ENCODE assay signal across 1 cellular context in the genomic region with DNA sequence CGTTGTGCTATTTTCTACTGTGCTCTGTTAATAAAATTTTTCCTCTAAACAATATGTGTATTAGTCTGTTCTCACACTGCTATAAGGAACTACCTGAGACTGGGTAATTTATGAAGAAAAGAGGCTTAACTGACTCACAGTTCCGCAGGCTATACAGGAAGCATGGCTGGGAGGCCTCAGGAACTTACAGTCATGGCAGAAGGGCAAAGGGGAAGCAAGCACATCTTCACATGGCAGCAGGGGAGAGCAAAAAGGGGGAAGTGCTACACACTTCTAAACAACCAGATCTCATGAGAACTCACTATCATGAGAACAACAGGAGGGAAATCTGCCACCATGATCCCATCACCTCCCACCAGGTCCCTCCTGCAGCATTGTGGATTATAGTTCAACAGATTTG. TPM values are rescaled to one million over a fixed set of nuclear protein-coding genes. Genes with fewer than 3 reads are reported as not detected.
"Had no signal": no experiment of that assay in that cellular context is flagged by ENCODE, and none has a peak within 500 bp of the region (broad histone marks: within the 10 kb centered on the region; RNA-seq: fewer than 3 reads in every experiment).

No MANE protein-coding gene starts in this region.

RNA-seq across cellular contexts. Expression of a gene that starts 30.4 kb away (rescaled TPM):
- total RNA-seq: HT-29 had no signal
